Comparison of ENCODE assay signal across 8 cellular contexts in genomic region chr20:56359212-56360132, GRCh38. TPM values are rescaled to one million over a fixed set of nuclear protein-coding genes. Genes with fewer than 3 reads are reported as not detected.
DNase-seq lines count a peak whose midpoint lies in the region; ATAC-seq, FAIRE-seq and TF ChIP-seq lines count a peak whose summit lies in the region.

No MANE protein-coding gene starts in this region.

- RAD21 ChIA-PET in GM12878 (lab: Charles Lee; ENCODE audit: unreplicated experiment): interaction anchor here (0.9 to 1.5 kb wide), 4 partner anchors 13 to 32 kb away, joined by 3 to 4 read pairs (median 3); partner anchors contain the start of genes AURKA and CSTF1

- H3K9me3 ChIP-seq in A673 (ENCODE audit: low read depth, low read length, poor library complexity, severe bottlenecking) (no peaks in the 10 kb centered on the region), OCI-LY1 (ENCODE audit: low read length) (no peaks in the 10 kb centered on the region), GM12878 (replicated peaks; ENCODE audit: control insufficient read depth, insufficient read depth, low read length) (no peaks in the 10 kb centered on the region)

- no peaks in the 10 kb centered on the region for H3K4me1 ChIP-seq in A673 (ENCODE audit: insufficient read depth, low read length, poor library complexity, severe bottlenecking)
- H3K4me1 ChIP-seq in OCI-LY1 (ENCODE audit: insufficient read depth, low read length, severe bottlenecking): peaks cover 9% of the 10 kb centered on the region
- H3K4me1 ChIP-seq in GM12878 (ENCODE audit: control insufficient read depth, insufficient read depth, low read length): no peaks in the 10 kb centered on the region
- H3K4me1 ChIP-seq in rectal smooth muscle tissue (ENCODE audit: control insufficient read depth, insufficient read depth, low read length): peaks cover 8% of the 10 kb centered on the region

- peak overlapping the region; percentile 54; the same call in 1 of the 2 replicates for H3K9ac ChIP-seq in OCI-LY1 (ENCODE audit: low read length)
- peak overlapping the region; percentile 57 for H3K9ac ChIP-seq in GM12878 (ENCODE audit: control insufficient read depth, insufficient read depth, low read length)
- peak overlapping the region; percentile 3 for H3K9ac ChIP-seq in rectal smooth muscle tissue (ENCODE audit: low read length)

- SMC1A ChIA-PET in GM12878 (lab: Charles Lee; ENCODE audit: uncharacterized antibody, unreplicated experiment): interaction anchor here (0.7 to 1.5 kb wide), 2 partner anchors 13 to 1257 kb away, joined by 3 read pairs; no protein-coding TSS in a partner anchor

- no peak for TF ChIP-seq RAD21 in GM12878 (IDR thresholded peaks at IDR 0.05; ENCODE audit: insufficient read depth, low read depth, low read length)

- peak overlapping the region; percentile 80 for H3K4me2 ChIP-seq in OCI-LY1 (ENCODE audit: low read length)
- peak overlapping the region; percentile 98 for H3K4me2 ChIP-seq in GM12878 (ENCODE audit: control insufficient read depth, insufficient read depth)

- H2AFZ ChIP-seq in OCI-LY1 (ENCODE audit: low read length): no peak overlapping the region
- H2AFZ ChIP-seq in GM12878 (ENCODE audit: control insufficient read depth, low read depth, low read length): peak overlapping the region; percentile 89

- FAIRE-seq in GM12878 (lab: Jason Lieb, UNC): no peak

- WGBS in GM12878 (ENCODE audit: insufficient coverage, insufficient replicate concordance, low lambda C conversion rate, missing lambda C conversion rate): 46% methylated on average over 51 of the region's 51 CpGs

- intact Hi-C loops in A673 (cut with micrococcal nuclease; ENCODE audit: unreplicated experiment) (no loop called here), GM12878 (cut with micrococcal nuclease; ENCODE audit: unreplicated experiment) (no loop called here)

- H3K79me2 ChIP-seq in OCI-LY1 (ENCODE audit: insufficient read depth, low read length) (no peaks in the 10 kb centered on the region), GM12878 (ENCODE audit: control insufficient read depth, insufficient read depth, low read length) (no peaks in the 10 kb centered on the region)

- BruUV-seq in A673 (replicated peaks; lab: Mats Ljungman, UMichigan): no TSS peak
- BruUV-seq in GM12878 (replicated peaks; lab: Mats Ljungman, UMichigan): no TSS peak

- no peaks in the 10 kb centered on the region for H3K36me3 ChIP-seq in A673 (ENCODE audit: insufficient read depth, low read length, poor library complexity, severe bottlenecking)
- H3K36me3 ChIP-seq in OCI-LY1 (ENCODE audit: insufficient read depth, low read length): no peaks in the 10 kb centered on the region
- H3K36me3 ChIP-seq in GM12878 (ENCODE audit: control insufficient read depth in 2 of 2, insufficient read depth in 2 of 2, low read length in 1 of 2): no peaks in the 10 kb centered on the region
- no peaks in the 10 kb centered on the region for H3K36me3 ChIP-seq in rectal smooth muscle tissue (ENCODE audit: control insufficient read depth, insufficient read depth, low read length)

- in situ Hi-C loops in GM12878 (cut with MboI): no loop called here

- H3K27me3 ChIP-seq in A673 (replicated peaks; ENCODE audit: insufficient read depth, low read depth, low read length, poor library complexity) (no peaks in the 10 kb centered on the region), OCI-LY1 (ENCODE audit: insufficient read depth, low read length) (no peaks in the 10 kb centered on the region), GM12878 (replicated peaks in 1 of 2; ENCODE audit: control insufficient read depth in 2 of 2, insufficient read depth in 2 of 2, low read length in 1 of 2) (no peaks in the 10 kb centered on the region), rectal smooth muscle tissue (ENCODE audit: control insufficient read depth, insufficient read depth, low read length) (no peaks in the 10 kb centered on the region)

- ATAC-seq in HG02884 (IDR thresholded peaks at IDR 0.05; ENCODE audit: unreplicated experiment) (peak; percentile 17), GM12878 (peak; percentile 19; the same call in 2 of the 3 replicates)

- CTCF ChIA-PET in A673 (lab: Charles Lee): no interaction called here
- CTCF ChIA-PET in GM12878 (lab: Yijun Ruan, JAX): interaction anchor here (1.2 kb wide), 1 partner anchor 157 kb away, joined by 3 read pairs; no protein-coding TSS in a partner anchor

- DNase-seq in A673 (ENCODE audit: low spot score) (peak; percentile 33), GM04503 (ENCODE audit: low read depth) (peak; percentile 29), GM12878 (ENCODE audit: low read depth, low spot score) (no peak), hypothalamus (lab: John Stamatoyannopoulos, UW) (peak in 37 of 51 donors; percentile 7 to 65 (median 34)), NAMALWA (ENCODE audit: low spot score) (no peak)

- no peak overlapping the region for H3K27ac ChIP-seq in A673 (ENCODE audit: low read depth, low read length, poor library complexity, severe bottlenecking)
- no peak overlapping the region for H3K27ac ChIP-seq in OCI-LY1 (ENCODE audit: low read depth, low read length, poor library complexity, severe bottlenecking)
- no peak overlapping the region for H3K27ac ChIP-seq in GM12878 (ENCODE audit: control insufficient read depth, insufficient read depth)
- H3K27ac ChIP-seq in rectal smooth muscle tissue (ENCODE audit: low read depth, low read length): peak overlapping the region; percentile 78

- TF ChIP-seq POLR2A in GM12878 (IDR thresholded peaks at IDR 0.05; ENCODE audit: low read depth, low read length): no peak

- TF ChIP-seq EP300 in GM12878 (IDR thresholded peaks at IDR 0.05; ENCODE audit: borderline replicate concordance in 1 of 2, control insufficient read depth in 1 of 2, low read depth in 2 of 2, low read length in 2 of 2): no peak

- H4K20me1 ChIP-seq in OCI-LY1 (ENCODE audit: insufficient read depth, low read length): no peaks in the 10 kb centered on the region
- H4K20me1 ChIP-seq in GM12878 (ENCODE audit: control insufficient read depth, insufficient read depth): no peaks in the 10 kb centered on the region

- no peaks in the 10 kb centered on the region for H3K9me2 ChIP-seq in OCI-LY1 (ENCODE audit: low read depth, low read length)

- peak overlapping the region; percentile 77 for H3K4me3 ChIP-seq in A673 (ENCODE audit: low read depth, low read length, poor library complexity, severe bottlenecking)
- H3K4me3 ChIP-seq in OCI-LY1 (ENCODE audit: low read depth, low read length, poor library complexity, severe bottlenecking): peak overlapping the region; percentile 60
- H3K4me3 ChIP-seq in GM12878: peak overlapping the region; percentile 57
- peak overlapping the region; percentile 71 for H3K4me3 ChIP-seq in rectal smooth muscle tissue (ENCODE audit: low read length)

- POLR2A ChIA-PET in A673 (lab: Charles Lee; ENCODE audit: low non-redundant PET) (interaction anchor here (0.5 kb wide), 1 partner anchor 22 kb away, joined by 4 read pairs; no protein-coding TSS in a partner anchor), GM12878 (lab: Charles Lee) (interaction anchor here (0.6 to 1.1 kb wide), 3 partner anchors 11 to 669 kb away, joined by 3 to 4 read pairs (median 3); no protein-coding TSS in a partner anchor)

- TF ChIP-seq CTCF in A673 (conservative IDR thresholded peaks at IDR 0.05; ENCODE audit: low read depth, low read length) (no peak), OCI-LY1 (IDR thresholded peaks at IDR 0.05; ENCODE audit: low read length) (no peak), GM12878 (IDR thresholded peaks at IDR 0.05 in 2 of 3, conservative IDR thresholded peaks at IDR 0.05 in 1 of 3; ENCODE audit: control insufficient read depth in 2 of 3, extremely low read depth in 1 of 3, insufficient read depth in 1 of 3, low read depth in 3 of 3, low read length in 3 of 3) (no peak)

- H3F3A ChIP-seq in OCI-LY1 (ENCODE audit: insufficient read depth, low read length): no peaks in the 10 kb centered on the region

RNA-seq across cellular contexts. Expression of gene FAM210B, which starts 0.7 kb away (rescaled TPM):
- total RNA-seq in A673 (2021) (5.5 and 8.1 TPM in 2 replicates), GM12878 (2014; rRNA removed) (0.56 and 1.1 TPM in 2 replicates), GM12878 (2014; rRNA removed; fragmentation: Illumina TruSeq; extraction: Trizol) (0.51 and 0.94 TPM in 2 replicates), GM12878 (2021) (0.51 and 0.58 TPM in 2 replicates)
- total RNA-seq in GM12878 (2013; cell fraction: nucleolus; rRNA removed): 1.3 and 1.7 TPM in 2 replicates
- 0.71 TPM for polyA plus RNA-seq in GM12878 (2011; ENCODE audit: low read depth)
- polyA plus RNA-seq in GM12878 (2011; rRNA removed) (1.4 and 1.8 TPM in 2 replicates), GM12878 (2014; fragmentation: Illumina TruSeq; extraction: Trizol) (0.79 and 0.97 TPM in 2 replicates), GM12878 (2014; fragmentation: Nextera tagmentation; extraction: Ambion mirVana) (under 1 TPM; 0.13 to 0.38 TPM), GM12878 (2014; rRNA removed) (0.46 and 0.53 TPM in 2 replicates), GM12878 (2016; fragmentation: Nextera tagmentation; extraction: Ambion mirVana) (1 to 10 TPM; 1.3 TPM)
- polyA plus RNA-seq in GM12878 (2011; cell fraction: cytosol; rRNA removed): 0.94 and 1.1 TPM in 2 replicates
- 0.16 and 0.79 TPM in 2 replicates for polyA plus RNA-seq in GM12878 (2011; cell fraction: nucleus; rRNA removed)
- 1.3 and 1.4 TPM in 2 replicates for polyA plus RNA-seq in GM12878 (2012)
- polyA minus RNA-seq in GM12878 (2011; rRNA and poly(A)+ RNA removed): 0.36 and 1.0 TPM in 2 replicates
- polyA minus RNA-seq in GM12878 (2011; cell fraction: cytosol; rRNA and poly(A)+ RNA removed): 0.40 and 0.94 TPM in 2 replicates
- 0.12 and 1.1 TPM in 2 replicates for polyA minus RNA-seq in GM12878 (2011; cell fraction: nucleus; rRNA and poly(A)+ RNA removed)

RNA-seq across cellular contexts. Expression of gene AURKA, which starts 32.5 kb away (rescaled TPM):
- total RNA-seq in A673 (2021) (105 and 112 TPM in 2 replicates), GM12878 (2014; rRNA removed) (57.3 and 63.1 TPM in 2 replicates), GM12878 (2014; rRNA removed; fragmentation: Illumina TruSeq; extraction: Trizol) (67.9 and 71.6 TPM in 2 replicates), GM12878 (2021) (59.4 and 61.2 TPM in 2 replicates)
- total RNA-seq in GM12878 (2013; cell fraction: nucleolus; rRNA removed): 18.8 and 19.4 TPM in 2 replicates
- polyA plus RNA-seq in GM12878 (2011; ENCODE audit: low read depth): 20.0 TPM
- polyA plus RNA-seq in GM12878 (2011; rRNA removed) (87.6 and 108 TPM in 2 replicates), GM12878 (2014; fragmentation: Illumina TruSeq; extraction: Trizol) (98.7 and 113 TPM in 2 replicates), GM12878 (2014; fragmentation: Nextera tagmentation; extraction: Ambion mirVana) (10 to 100 TPM; 70.9 to 75.2 TPM), GM12878 (2014; rRNA removed) (58.3 and 60.8 TPM in 2 replicates), GM12878 (2016; fragmentation: Nextera tagmentation; extraction: Ambion mirVana) (100 to 1,000 TPM; 120 to 122 TPM)
- polyA plus RNA-seq in GM12878 (2011; cell fraction: cytosol; rRNA removed): 66.6 and 74.8 TPM in 2 replicates
- 37.8 and 38.0 TPM in 2 replicates for polyA plus RNA-seq in GM12878 (2011; cell fraction: nucleus; rRNA removed)
- polyA plus RNA-seq in GM12878 (2012): 19.8 and 28.8 TPM in 2 replicates
- polyA minus RNA-seq in GM12878 (2011; rRNA and poly(A)+ RNA removed): 55.3 and 61.1 TPM in 2 replicates
- 31.7 and 35.6 TPM in 2 replicates for polyA minus RNA-seq in GM12878 (2011; cell fraction: cytosol; rRNA and poly(A)+ RNA removed)
- 11.7 and 18.3 TPM in 2 replicates for polyA minus RNA-seq in GM12878 (2011; cell fraction: nucleus; rRNA and poly(A)+ RNA removed)

RNA-seq across cellular contexts. Expression of gene CSTF1, which starts 33.0 kb away (rescaled TPM):
- total RNA-seq in A673 (2021) (52.5 and 58.2 TPM in 2 replicates), GM12878 (2014; rRNA removed) (41.9 and 42.7 TPM in 2 replicates), GM12878 (2014; rRNA removed; fragmentation: Illumina TruSeq; extraction: Trizol) (42.5 and 45.8 TPM in 2 replicates), GM12878 (2021) (39.7 and 41.8 TPM in 2 replicates)
- 45.6 and 47.2 TPM in 2 replicates for total RNA-seq in GM12878 (2013; cell fraction: nucleolus; rRNA removed)
- 23.0 TPM for polyA plus RNA-seq in GM12878 (2011; ENCODE audit: low read depth)
- polyA plus RNA-seq in GM12878 (2011; rRNA removed) (81.4 and 89.1 TPM in 2 replicates), GM12878 (2014; fragmentation: Illumina TruSeq; extraction: Trizol) (56.2 and 57.8 TPM in 2 replicates), GM12878 (2014; fragmentation: Nextera tagmentation; extraction: Ambion mirVana) (10 to 100 TPM; 63.3 to 66.0 TPM), GM12878 (2014; rRNA removed) (44.9 and 47.2 TPM in 2 replicates), GM12878 (2016; fragmentation: Nextera tagmentation; extraction: Ambion mirVana) (10 to 100 TPM; 43.3 to 54.5 TPM)
- 71.6 and 81.5 TPM in 2 replicates for polyA plus RNA-seq in GM12878 (2011; cell fraction: cytosol; rRNA removed)
- 60.9 and 66.0 TPM in 2 replicates for polyA plus RNA-seq in GM12878 (2011; cell fraction: nucleus; rRNA removed)
- 31.3 and 34.4 TPM in 2 replicates for polyA plus RNA-seq in GM12878 (2012)
- polyA minus RNA-seq in GM12878 (2011; rRNA and poly(A)+ RNA removed): 115 and 172 TPM in 2 replicates
- 28.7 and 32.7 TPM in 2 replicates for polyA minus RNA-seq in GM12878 (2011; cell fraction: cytosol; rRNA and poly(A)+ RNA removed)
- polyA minus RNA-seq in GM12878 (2011; cell fraction: nucleus; rRNA and poly(A)+ RNA removed): 30.7 and 45.1 TPM in 2 replicates

RNA-seq across cellular contexts. Expression of gene CASS4, which starts 52.6 kb away (rescaled TPM):
- 0.11 and 0.28 TPM in 2 replicates for total RNA-seq in A673 (2021)
- total RNA-seq in GM12878 (2013; cell fraction: nucleolus; rRNA removed): 0.47 TPM in 1 of 2 replicates, not detected in the other
- total RNA-seq in GM12878 (2014; rRNA removed): 0.06 and 0.11 TPM in 2 replicates
- 0.09 and 0.14 TPM in 2 replicates for total RNA-seq in GM12878 (2014; rRNA removed; fragmentation: Illumina TruSeq; extraction: Trizol)
- 0.19 and 0.21 TPM in 2 replicates for total RNA-seq in GM12878 (2021)
- polyA plus RNA-seq in GM12878 (2011; ENCODE audit: low read depth): 0.14 TPM
- polyA plus RNA-seq in GM12878 (2011; rRNA removed): 0.10 and 0.11 TPM in 2 replicates
- polyA plus RNA-seq in GM12878 (2011; cell fraction: cytosol; rRNA removed): 0.01 and 0.03 TPM in 2 replicates
- polyA plus RNA-seq in GM12878 (2011; cell fraction: nucleus; rRNA removed): 0.09 and 0.15 TPM in 2 replicates
- polyA plus RNA-seq in GM12878 (2012): 0.13 and 0.22 TPM in 2 replicates
- 0.13 and 0.21 TPM in 2 replicates for polyA plus RNA-seq in GM12878 (2014; fragmentation: Illumina TruSeq; extraction: Trizol)
- under 1 TPM; 0.04 to 0.11 TPM for polyA plus RNA-seq in GM12878 (2014; fragmentation: Nextera tagmentation; extraction: Ambion mirVana)
- 0.04 and 0.24 TPM in 2 replicates for polyA plus RNA-seq in GM12878 (2014; rRNA removed)
- under 1 TPM in 1 of 2 experiments, not detected in 1; 0.05 TPM for polyA plus RNA-seq in GM12878 (2016; fragmentation: Nextera tagmentation; extraction: Ambion mirVana)
- 0.10 and 0.15 TPM in 2 replicates for polyA minus RNA-seq in GM12878 (2011; rRNA and poly(A)+ RNA removed)
- not detected in 2 replicates for polyA minus RNA-seq in GM12878 (2011; cell fraction: cytosol; rRNA and poly(A)+ RNA removed)
- 0.10 and 0.12 TPM in 2 replicates for polyA minus RNA-seq in GM12878 (2011; cell fraction: nucleus; rRNA and poly(A)+ RNA removed)

Comparison
In these comparisons a context has a peak if more than half of its experiments do, and no peak if none do; other contexts are left out.
1. DNase-seq: peak in A673 (single experiment), GM04503 (single experiment) and hypothalamus (37 of 51); none in GM12878 (single experiment) and NAMALWA (single experiment).
2. H3K9ac ChIP-seq: peak in every context shown above with its lines; median percentile 57 in GM12878; 54 in OCI-LY1; 3 in rectal smooth muscle tissue.
3. Peak in every context shown above with its lines, with median percentiles within 50 percentile points of each other: H3K4me3 ChIP-seq.